ENCODE assay signal across 17 cellular contexts in the genomic region with DNA sequence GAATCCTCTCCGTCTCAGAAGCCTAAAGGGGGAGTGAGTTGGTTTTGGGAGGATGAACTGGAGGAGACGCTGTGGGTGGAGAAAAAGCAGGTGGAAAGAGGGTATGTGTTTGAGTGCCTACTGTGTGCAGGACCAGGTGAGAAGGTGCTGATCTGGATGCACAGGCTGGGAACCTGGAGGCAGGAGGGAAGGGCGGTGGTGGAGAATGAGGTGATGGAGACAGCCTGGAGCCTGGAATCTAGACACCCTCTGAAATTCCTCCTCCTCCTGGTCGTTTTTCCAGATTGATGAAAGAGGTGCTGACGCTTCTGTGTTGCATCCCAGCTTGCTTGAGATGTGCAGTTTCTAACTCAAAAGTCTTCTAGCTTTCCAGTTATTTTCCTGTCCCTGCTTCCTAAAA.
A peak's percentile ranks its signal among the peaks of the same experiment; 100 is the strongest.
DNase-seq lines count a peak whose midpoint lies in the region; ATAC-seq and TF ChIP-seq lines count a peak whose summit lies in the region.
"Had no signal": no experiment of that assay in that cellular context is flagged by ENCODE, and none has a peak within 500 bp of the region (broad histone marks: within the 10 kb centered on the region; RNA-seq: fewer than 3 reads in every experiment).

No MANE protein-coding gene starts in this region.

- no peaks in the 10 kb centered on the region for H4K20me1 ChIP-seq in IMR-90 (ENCODE audit: insufficient read depth, low read length)

- H2AK9ac ChIP-seq in IMR-90 (replicated peaks; ENCODE audit: low read depth, low read length, poor library complexity): no peak overlapping the region

- BruUV-seq in IMR-90 (replicated peaks; lab: Mats Ljungman, UMichigan): no TSS peak

- POLR2A ChIA-PET in IMR-90 (lab: Charles Lee; ENCODE audit: unreplicated experiment): no interaction called here
- POLR2A ChIA-PET in activated CD4-positive, alpha-beta T cell treated with anti-CD3 and anti-CD28 coated beads for 36 hours (lab: Charles Lee): interaction anchor here (0.6 kb wide), 1 partner anchor 50 kb away, joined by 3 read pairs; no protein-coding TSS in a partner anchor

- no peak overlapping the region for H3K4ac ChIP-seq in IMR-90 (ENCODE audit: low read depth, low read length)

- H3K4me3 ChIP-seq in IMR-90 (ENCODE audit: insufficient read depth, low read depth, low read length): no peak overlapping the region
- H3K4me3 ChIP-seq: HAP-1 had no signal

- peak overlapping the region in 1 of 2 experiments; percentile 37; a peak in 1 of 4 replicates for H4K8ac ChIP-seq in IMR-90 (ENCODE audit: low read depth in 2 of 2, low read length in 2 of 2)

- peaks cover 11% of the 10 kb centered on the region for H3K4me1 Mint-ChIP-seq in nephron
- H3K4me1 Mint-ChIP-seq in activated CD4-positive, alpha-beta T cell treated with anti-CD3 and anti-CD28 coated beads for 36 hours: no peaks in the 10 kb centered on the region
- H3K4me1 Mint-ChIP-seq: B cell had no signal

- no peak overlapping the region for H3K23ac ChIP-seq in IMR-90 (ENCODE audit: low read depth, low read length)

- H3K27me3 Mint-ChIP-seq in nephron (ENCODE audit: low read depth): peaks cover 23% of the 10 kb centered on the region
- H3K27me3 Mint-ChIP-seq in activated CD4-positive, alpha-beta T cell treated with anti-CD3 and anti-CD28 coated beads for 36 hours: peaks cover 11% of the 10 kb centered on the region

- peak overlapping the region; percentile 14; the same call in 1 of the 2 replicates for H4K91ac ChIP-seq in IMR-90 (ENCODE audit: insufficient read depth, low read depth, low read length)

- H3K4me1 ChIP-seq in IMR-90 (ENCODE audit: control insufficient read depth, insufficient read depth, low read length): peaks cover 2% of the 10 kb centered on the region; the same call in 1 of the 2 replicates
- H3K4me1 ChIP-seq: HAP-1 had no signal

- H2BK20ac ChIP-seq in IMR-90 (ENCODE audit: low read depth, low read length): no peak overlapping the region

- no peak for ATAC-seq in IMR-90 (ENCODE audit: low read depth)
- peak; percentile 11 for ATAC-seq in esophagus mucosa
- ATAC-seq in activated CD4-positive, alpha-beta T cell treated with anti-CD3 and anti-CD28 coated beads for 36 hours: no peak
- ATAC-seq: Panc1, SK-N-SH treated with all-trans-retinoic acid at 6 μM for 48 hours had no signal

- peak overlapping the region in 2 of 3 experiments; percentile 4 to 77 for H3K27ac Mint-ChIP-seq in nephron
- no peak overlapping the region for H3K27ac Mint-ChIP-seq in activated CD4-positive, alpha-beta T cell treated with anti-CD3 and anti-CD28 coated beads for 36 hours
- H3K27ac Mint-ChIP-seq: B cell had no signal

- H3K56ac ChIP-seq in IMR-90 (ENCODE audit: extremely low read depth, insufficient read depth, low read length): no peak overlapping the region

- H3K14ac ChIP-seq in IMR-90 (replicated peaks; ENCODE audit: low read depth, low read length): no peak overlapping the region

- dilution Hi-C loops in IMR-90 (cut with HindIII; ENCODE audit: low sequenced_read_pairs, unreplicated experiment): no loop called here

- no peak overlapping the region for H2BK5ac ChIP-seq in IMR-90 (ENCODE audit: low read depth, low read length, poor library complexity, severe bottlenecking)

- no peaks in the 10 kb centered on the region for H3K36me3 Mint-ChIP-seq in nephron (ENCODE audit: low read depth)
- no peaks in the 10 kb centered on the region for H3K36me3 Mint-ChIP-seq in activated CD4-positive, alpha-beta T cell treated with anti-CD3 and anti-CD28 coated beads for 36 hours (ENCODE audit: low read depth)

- no peak overlapping the region for H3K27ac ChIP-seq in IMR-90 (ENCODE audit: insufficient read depth, low read length)

- H3K9me3 ChIP-seq in IMR-90 (ENCODE audit: control insufficient read depth, insufficient read depth, low read length): no peaks in the 10 kb centered on the region
- H3K9me3 ChIP-seq: HAP-1 had no signal

- no peaks in the 10 kb centered on the region for H3K9me1 ChIP-seq in IMR-90 (ENCODE audit: insufficient read depth, low read length)

- DNase-seq in AG08395 (ENCODE audit: low spot score) (peak; percentile 25), IMR-90 (no peak), GF-D8 (lab: John Stamatoyannopoulos, UW) (no peak)
- no peak for DNase-seq in activated CD4-positive, alpha-beta T cell treated with anti-CD3 and anti-CD28 coated beads for 36 hours
- no peak for DNase-seq in activated effector memory CD4-positive, alpha-beta T cell treated with anti-CD3 and anti-CD28 coated beads, Interleukin-2, amount 50 U/mL, for 16 hours
- DNase-seq: 8988T, KG1, NCI-H1092 treated with DMSO at 0.1 percent for 48 hours, NCI-H1436 treated with DMSO at 0.1 percent for 48 hours, NCI-H1930, NCI-H748 treated with DMSO at 0.1 percent for 48 hours had no signal

- intact Hi-C loops in IMR-90 (cut with micrococcal nuclease): no loop called here
- intact Hi-C loops in activated CD4-positive, alpha-beta T cell treated with anti-CD3 and anti-CD28 coated beads for 36 hours (cut with DNase I, micrococcal nuclease): no loop called here

- H3K9ac ChIP-seq in IMR-90 (ENCODE audit: low read depth, low read length): no peak overlapping the region

- TF ChIP-seq CTCF in IMR-90 (conservative IDR thresholded peaks at IDR 0.05; ENCODE audit: low read depth, low read length): no peak
- no peak for TF ChIP-seq CTCF in nephron (IDR thresholded peaks at IDR 0.05; ENCODE audit: unreplicated experiment in 3 of 3)

- H2BK120ac ChIP-seq in IMR-90 (ENCODE audit: low read depth, low read length): no peak overlapping the region

- TF ChIP-seq POLR2A in IMR-90 (IDR thresholded peaks at IDR 0.05; ENCODE audit: low read depth, low read length): no peak

- no peak for TF ChIP-seq RAD21 in IMR-90 (IDR thresholded peaks at IDR 0.05; ENCODE audit: low read length)

- H2AFZ ChIP-seq in IMR-90 (replicated peaks; ENCODE audit: low read length, poor library complexity): no peak overlapping the region

- no peaks in the 10 kb centered on the region for H3K79me1 ChIP-seq in IMR-90 (ENCODE audit: low read depth in 1 of 2, low read length in 2 of 2)

- no peaks in the 10 kb centered on the region for H3K36me3 ChIP-seq in IMR-90 (ENCODE audit: control insufficient read depth, insufficient read depth, low read length)
- H3K36me3 ChIP-seq: HAP-1 had no signal

- CTCF ChIA-PET in IMR-90 (lab: Yijun Ruan, JAX): no interaction called here
- CTCF ChIA-PET in activated CD4-positive, alpha-beta T cell treated with anti-CD3 and anti-CD28 coated beads for 36 hours (lab: Charles Lee): no interaction called here

- H3K9me3 Mint-ChIP-seq in nephron: peaks cover 3% of the 10 kb centered on the region
- no peaks in the 10 kb centered on the region for H3K9me3 Mint-ChIP-seq in activated CD4-positive, alpha-beta T cell treated with anti-CD3 and anti-CD28 coated beads for 36 hours (ENCODE audit: low read depth)

- no peak overlapping the region for H3K18ac ChIP-seq in IMR-90 (ENCODE audit: low read depth, low read length)

- H2AK5ac ChIP-seq in IMR-90 (ENCODE audit: low read depth, low read length): no peak overlapping the region

- H3K27me3 ChIP-seq in IMR-90 (ENCODE audit: control insufficient read depth, insufficient read depth, low read length): peaks cover 4% of the 10 kb centered on the region; the same call in 1 of the 2 replicates

- no peak overlapping the region for H3K4me2 ChIP-seq in IMR-90 (ENCODE audit: low read depth, low read length)

- in situ Hi-C loops in IMR-90 (cut with MboI; ENCODE audit: low sequenced_read_pairs): no loop called here

- WGBS in IMR-90 (ENCODE audit: extremely low coverage in 2 of 2, insufficient read length in 1 of 2), 2 experiments: 20% methylated on average over 2 of the region's 5 CpGs; no CpG with 5 or more reads in 1 of the 2 experiments

- peak overlapping the region; percentile 34; the same call in 1 of the 3 replicates for H2BK15ac ChIP-seq in IMR-90 (ENCODE audit: low read depth, low read length)

- H3K4me3 Mint-ChIP-seq in nephron: no peak overlapping the region
- no peak overlapping the region for H3K4me3 Mint-ChIP-seq in activated CD4-positive, alpha-beta T cell treated with anti-CD3 and anti-CD28 coated beads for 36 hours
- H3K4me3 Mint-ChIP-seq: B cell had no signal

- H4K5ac ChIP-seq in IMR-90 (ENCODE audit: low read depth, low read length): no peak overlapping the region

TF ChIP-seq in IMR-90, 13 proteins besides CTCF, POLR2A, EP300 and RAD21:
- no peak for TF ChIP-seq CHD1 (IDR thresholded peaks at IDR 0.05; ENCODE audit: low read depth, low read length)
- no peak for TF ChIP-seq MXI1 (IDR thresholded peaks at IDR 0.05; ENCODE audit: borderline replicate concordance, low read depth, low read length)
- no peak for TF ChIP-seq RCOR1 (IDR thresholded peaks at IDR 0.05; ENCODE audit: insufficient replicate concordance, low read length)
- TF ChIP-seq, protein P1, sequence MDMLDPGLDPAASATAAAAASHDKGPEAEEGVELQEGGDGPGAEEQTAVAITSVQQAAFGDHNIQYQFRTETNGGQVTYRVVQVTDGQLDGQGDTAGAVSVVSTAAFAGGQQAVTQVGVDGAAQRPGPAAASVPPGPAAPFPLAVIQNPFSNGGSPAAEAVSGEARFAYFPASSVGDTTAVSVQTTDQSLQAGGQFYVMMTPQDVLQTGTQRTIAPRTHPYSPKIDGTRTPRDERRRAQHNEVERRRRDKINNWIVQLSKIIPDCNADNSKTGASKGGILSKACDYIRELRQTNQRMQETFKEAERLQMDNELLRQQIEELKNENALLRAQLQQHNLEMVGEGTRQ (IDR thresholded peaks at IDR 0.05; ENCODE audit: low read depth, low read length): no peak
- no peak for TF ChIP-seq FOS (IDR thresholded peaks at IDR 0.05; ENCODE audit: low read depth, low read length)
- TF ChIP-seq MAZ (IDR thresholded peaks at IDR 0.05; ENCODE audit: borderline replicate concordance, low read depth, low read length): no peak
- TF ChIP-seq, protein P2, sequence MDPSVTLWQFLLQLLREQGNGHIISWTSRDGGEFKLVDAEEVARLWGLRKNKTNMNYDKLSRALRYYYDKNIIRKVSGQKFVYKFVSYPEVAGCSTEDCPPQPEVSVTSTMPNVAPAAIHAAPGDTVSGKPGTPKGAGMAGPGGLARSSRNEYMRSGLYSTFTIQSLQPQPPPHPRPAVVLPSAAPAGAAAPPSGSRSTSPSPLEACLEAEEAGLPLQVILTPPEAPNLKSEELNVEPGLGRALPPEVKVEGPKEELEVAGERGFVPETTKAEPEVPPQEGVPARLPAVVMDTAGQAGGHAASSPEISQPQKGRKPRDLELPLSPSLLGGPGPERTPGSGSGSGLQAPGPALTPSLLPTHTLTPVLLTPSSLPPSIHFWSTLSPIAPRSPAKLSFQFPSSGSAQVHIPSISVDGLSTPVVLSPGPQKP (IDR thresholded peaks at IDR 0.05; ENCODE audit: borderline replicate concordance, low read depth, low read length): no peak
- no peak for TF ChIP-seq SMC3 (IDR thresholded peaks at IDR 0.05; ENCODE audit: low read depth, low read length)
TF ChIP-seq in IMR-90: peak in this region for 0.
